Comparison of ENCODE assay signal across 20 cellular contexts in the genomic region with DNA sequence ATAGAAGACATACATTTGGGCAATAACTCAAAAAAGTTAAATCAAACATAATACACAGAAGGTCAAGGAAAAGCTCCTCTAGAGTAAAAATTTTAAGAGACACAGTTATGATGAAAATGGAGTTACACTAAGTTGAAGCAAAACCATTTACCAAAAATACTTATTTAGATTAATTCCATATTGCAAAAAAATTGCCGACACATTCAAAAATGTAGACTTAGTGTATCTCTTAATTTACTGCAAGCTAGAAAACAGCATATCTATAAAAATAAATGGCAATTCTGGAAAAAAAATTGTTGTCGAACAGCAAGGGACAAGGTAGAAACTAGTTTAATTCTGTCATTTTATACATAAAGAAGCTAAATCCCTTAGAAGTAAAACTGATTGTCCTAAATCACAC.
DNase-seq lines count a peak whose midpoint lies in the region; ATAC-seq, FAIRE-seq and TF ChIP-seq lines count a peak whose summit lies in the region.
"Had no signal": no experiment of that assay in that cellular context is flagged by ENCODE, and none has a peak within 500 bp of the region (broad histone marks: within the 10 kb centered on the region; RNA-seq: fewer than 3 reads in every experiment).

No MANE protein-coding gene starts in this region.

- H2BK12ac ChIP-seq in H1 (ENCODE audit: low read depth, low read length): no peak overlapping the region

- no peak for TF ChIP-seq RAD21 in A549 (conservative IDR thresholded peaks at IDR 0.05 in 1 of 2, IDR thresholded peaks at IDR 0.05 in 1 of 2)
- no peak for TF ChIP-seq RAD21 in IMR-90 (IDR thresholded peaks at IDR 0.05; ENCODE audit: low read length)
- TF ChIP-seq RAD21 in H1 (IDR thresholded peaks at IDR 0.05 in 1 of 2, conservative IDR thresholded peaks at IDR 0.05 in 1 of 2; ENCODE audit: low read depth in 2 of 2, low read length in 2 of 2): no peak

- no peak for TF ChIP-seq CTCF in A549 (IDR thresholded peaks at IDR 0.05)
- TF ChIP-seq CTCF in IMR-90 (conservative IDR thresholded peaks at IDR 0.05; ENCODE audit: low read depth, low read length): no peak
- no peak for TF ChIP-seq CTCF in H1 (IDR thresholded peaks at IDR 0.05; ENCODE audit: control extremely low read depth in 1 of 3, insufficient read depth in 1 of 3, low read depth in 1 of 3, low read length in 3 of 3)

- H3K56ac ChIP-seq in IMR-90 (ENCODE audit: extremely low read depth, insufficient read depth, low read length): no peak overlapping the region
- H3K56ac ChIP-seq in H1 (replicated peaks; ENCODE audit: insufficient read length, low read depth, low read length): no peak overlapping the region

- BruUV-seq in IMR-90 (replicated peaks; lab: Mats Ljungman, UMichigan): no TSS peak

- H3K23ac ChIP-seq in IMR-90 (ENCODE audit: low read depth, low read length) (no peak overlapping the region), H1 (ENCODE audit: insufficient read length) (no peak overlapping the region)

- dilution Hi-C loops in IMR-90 (cut with HindIII; ENCODE audit: low sequenced_read_pairs, unreplicated experiment): no loop called here

- H3K79me1 ChIP-seq in IMR-90 (ENCODE audit: low read depth in 1 of 2, low read length in 2 of 2) (no peaks in the 10 kb centered on the region), H1 (ENCODE audit: low read depth, low read length) (no peaks in the 10 kb centered on the region)

- no peak overlapping the region for H2BK15ac ChIP-seq in IMR-90 (ENCODE audit: low read depth, low read length)
- H2BK15ac ChIP-seq in H1 (ENCODE audit: low read length): no peak overlapping the region

- H4K5ac ChIP-seq in IMR-90 (ENCODE audit: low read depth, low read length): no peak overlapping the region
- no peak overlapping the region for H4K5ac ChIP-seq in H1 (ENCODE audit: insufficient read length, low read depth, low read length)

- no peaks in the 10 kb centered on the region for H3K27me3 ChIP-seq in IMR-90 (ENCODE audit: control insufficient read depth, insufficient read depth, low read length)
- H3K27me3 ChIP-seq in H1 (replicated peaks in 1 of 4; ENCODE audit: control insufficient read depth in 3 of 4, extremely low read depth in 1 of 4, insufficient read depth in 3 of 4, low read length in 3 of 4): no peaks in the 10 kb centered on the region
- H3K27me3 ChIP-seq: BLaER1 treated with 17β-estradiol and CSF1 and Interleukin-3, amounts not matched to agents 10 nM and 100 nM had no signal

- no peaks in the 10 kb centered on the region for H3K4me1 ChIP-seq in A549
- H3K4me1 ChIP-seq in IMR-90 (ENCODE audit: control insufficient read depth, insufficient read depth, low read length): no peaks in the 10 kb centered on the region
- H3K4me1 ChIP-seq in H1 (replicated peaks in 1 of 4; ENCODE audit: control insufficient read depth in 3 of 4, insufficient read depth in 4 of 4, low read length in 3 of 4): no peaks in the 10 kb centered on the region
- H3K4me1 ChIP-seq: BLaER1 treated with 17β-estradiol and CSF1 and Interleukin-3, amounts not matched to agents 10 nM and 100 nM; Caco-2 had no signal

- 48% methylated on average over 2 of the region's 2 CpGs for WGBS in A549 (ENCODE audit: missing lambda C conversion rate)
- no CpG with 5 or more reads among the region's 2 CpGs for WGBS in IMR-90 (ENCODE audit: extremely low coverage in 2 of 2, insufficient read length in 1 of 2), 2 experiments
- 96% methylated on average over 2 of the region's 2 CpGs; no CpG with 5 or more reads in 1 of the 2 experiments for WGBS in H1 (ENCODE audit: extremely low coverage in 1 of 2, insufficient coverage in 1 of 2, insufficient read length in 1 of 2, insufficient replicate concordance in 2 of 2, low coverage in 1 of 2, low lambda C conversion rate in 2 of 2, missing lambda C conversion rate in 1 of 2), 2 experiments

- no peak for FAIRE-seq in A549 (lab: Jason Lieb, UNC)
- FAIRE-seq in H1 (lab: Jason Lieb, UNC): no peak
- FAIRE-seq: A204.1, D721Med, G401.6, GM12891, GM19239 had no signal

- H2BK5ac ChIP-seq in IMR-90 (ENCODE audit: low read depth, low read length, poor library complexity, severe bottlenecking) (no peak overlapping the region), H1 (ENCODE audit: low read depth, low read length) (no peak overlapping the region)

- H2AK9ac ChIP-seq in IMR-90 (replicated peaks; ENCODE audit: low read depth, low read length, poor library complexity): no peak overlapping the region

- no peak overlapping the region for H4K8ac ChIP-seq in IMR-90 (ENCODE audit: low read depth in 2 of 2, low read length in 2 of 2)
- no peak overlapping the region for H4K8ac ChIP-seq in H1 (ENCODE audit: extremely low read depth, insufficient read depth, low read length)

- H2BK120ac ChIP-seq in IMR-90 (ENCODE audit: low read depth, low read length) (no peak overlapping the region), H1 (replicated peaks; ENCODE audit: low read depth, low read length) (no peak overlapping the region)

- H4K91ac ChIP-seq in IMR-90 (ENCODE audit: insufficient read depth, low read depth, low read length): no peak overlapping the region
- H4K91ac ChIP-seq in H1 (replicated peaks; ENCODE audit: insufficient read length, low read length): no peak overlapping the region

- H2AFZ ChIP-seq in IMR-90 (replicated peaks; ENCODE audit: low read length, poor library complexity): no peak overlapping the region
- no peak overlapping the region for H2AFZ ChIP-seq in H1 (ENCODE audit: low read length)

- H4K20me1 ChIP-seq in IMR-90 (ENCODE audit: insufficient read depth, low read length) (no peaks in the 10 kb centered on the region), H1 (replicated peaks in 1 of 2; ENCODE audit: control insufficient read depth in 1 of 2, insufficient read depth in 2 of 2, low read length in 2 of 2) (no peaks in the 10 kb centered on the region)
- H4K20me1 ChIP-seq: BLaER1 treated with 17β-estradiol and CSF1 and Interleukin-3, amounts not matched to agents 10 nM and 100 nM had no signal

- H3K27ac ChIP-seq in A549 (no peak overlapping the region), IMR-90 (ENCODE audit: insufficient read depth, low read length) (no peak overlapping the region), H1 (ENCODE audit: low read depth, low read length) (no peak overlapping the region)
- H3K27ac ChIP-seq: BLaER1 treated with 17β-estradiol and CSF1 and Interleukin-3, amounts not matched to agents 10 nM and 100 nM; C4-2B had no signal

- H3K4ac ChIP-seq in IMR-90 (ENCODE audit: low read depth, low read length) (no peak overlapping the region), H1 (replicated peaks; ENCODE audit: insufficient read length, low read depth, low read length) (no peak overlapping the region)

- H3K9ac ChIP-seq in IMR-90 (ENCODE audit: low read depth, low read length): no peak overlapping the region
- H3K9ac ChIP-seq in H1 (replicated peaks in 1 of 4; ENCODE audit: extremely low read depth in 1 of 4, low read depth in 3 of 4, low read length in 3 of 4): no peak overlapping the region
- H3K9ac ChIP-seq: BLaER1 treated with 17β-estradiol and CSF1 and Interleukin-3, amounts not matched to agents 10 nM and 100 nM had no signal

- no peak overlapping the region for H3K4me3 ChIP-seq in A549
- no peak overlapping the region for H3K4me3 ChIP-seq in IMR-90 (ENCODE audit: insufficient read depth, low read depth, low read length)
- H3K4me3 ChIP-seq in H1 (ENCODE audit: extremely low read depth in 1 of 4, insufficient read depth in 2 of 4, low read depth in 3 of 4, low read length in 4 of 4): no peak overlapping the region
- H3K4me3 ChIP-seq: BLaER1 treated with 17β-estradiol and CSF1 and Interleukin-3, amounts not matched to agents 10 nM and 100 nM had no signal

- H3K9me3 ChIP-seq in A549 (no peaks in the 10 kb centered on the region), IMR-90 (ENCODE audit: control insufficient read depth, insufficient read depth, low read length) (no peaks in the 10 kb centered on the region), H1 (ENCODE audit: insufficient read depth in 2 of 2, low read depth in 1 of 2, low read length in 1 of 2) (no peaks in the 10 kb centered on the region)
- H3K9me3 ChIP-seq: BLaER1 treated with 17β-estradiol and CSF1 and Interleukin-3, amounts not matched to agents 10 nM and 100 nM had no signal

- TF ChIP-seq POLR2A in A549 (IDR thresholded peaks at IDR 0.05; ENCODE audit: low read length) (no peak), IMR-90 (IDR thresholded peaks at IDR 0.05; ENCODE audit: low read depth, low read length) (no peak), H1 (IDR thresholded peaks at IDR 0.05; ENCODE audit: control extremely low read depth in 1 of 2, low read depth in 2 of 2, low read length in 2 of 2) (no peak)

- DNase-seq in A549 (ENCODE audit: low read depth in 1 of 2, low spot score in 1 of 2): no peak
- no peak for DNase-seq in IMR-90
- no peak for DNase-seq in H1 (ENCODE audit: low read depth in 1 of 2, low spot score in 2 of 2)
- no peak for DNase-seq in ecto neural progenitor cell (ENCODE audit: low spot score)
- DNase-seq: 8988T; AML-193; Caco-2; Calu3; CD4-positive, alpha-beta T cell; CD8-positive, alpha-beta T cell; DMS79 treated with DMSO at 0.1 percent for 48 hours; GF-D8 had no signal

- intact Hi-C loops in IMR-90 (cut with micrococcal nuclease): no loop called here

- H3K79me2 ChIP-seq in H1 (ENCODE audit: control insufficient read depth in 1 of 2, insufficient read depth in 2 of 2, low read length in 2 of 2): no peaks in the 10 kb centered on the region

- no peak overlapping the region for H3K14ac ChIP-seq in IMR-90 (replicated peaks; ENCODE audit: low read depth, low read length)
- H3K14ac ChIP-seq in H1 (ENCODE audit: insufficient read length): no peak overlapping the region

- H2AK5ac ChIP-seq in IMR-90 (ENCODE audit: low read depth, low read length) (no peak overlapping the region), H1 (ENCODE audit: low read depth, low read length) (no peak overlapping the region)

- no peaks in the 10 kb centered on the region for H3K9me1 ChIP-seq in IMR-90 (ENCODE audit: insufficient read depth, low read length)

- H3K36me3 ChIP-seq in IMR-90 (ENCODE audit: control insufficient read depth, insufficient read depth, low read length) (no peaks in the 10 kb centered on the region), H1 (ENCODE audit: control insufficient read depth in 2 of 4, insufficient read depth in 4 of 4, low read length in 3 of 4) (no peaks in the 10 kb centered on the region)
- H3K36me3 ChIP-seq: BLaER1 treated with 17β-estradiol and CSF1 and Interleukin-3, amounts not matched to agents 10 nM and 100 nM had no signal

- CTCF ChIA-PET in A549 (lab: Yijun Ruan, JAX): interaction anchor here (1.4 kb wide), 1 partner anchor 23 kb away, joined by 3 read pairs; no protein-coding TSS in a partner anchor
- CTCF ChIA-PET in IMR-90 (lab: Yijun Ruan, JAX): no interaction called here
- CTCF ChIA-PET in H1 (lab: Charles Lee; ENCODE audit: partially characterized antibody): no interaction called here

- in situ Hi-C loops in IMR-90 (cut with MboI; ENCODE audit: low sequenced_read_pairs): no loop called here

- H2BK20ac ChIP-seq in IMR-90 (ENCODE audit: low read depth, low read length) (no peak overlapping the region), H1 (ENCODE audit: low read length) (no peak overlapping the region)

- no peak overlapping the region for H3K4me2 ChIP-seq in A549
- no peak overlapping the region for H3K4me2 ChIP-seq in IMR-90 (ENCODE audit: low read depth, low read length)
- H3K4me2 ChIP-seq in H1 (ENCODE audit: insufficient read depth in 1 of 2, low read depth in 2 of 2, low read length in 2 of 2): no peak overlapping the region
- H3K4me2 ChIP-seq: BLaER1 treated with 17β-estradiol and CSF1 and Interleukin-3, amounts not matched to agents 10 nM and 100 nM had no signal

- H3K18ac ChIP-seq in IMR-90 (ENCODE audit: low read depth, low read length): no peak overlapping the region
- H3K18ac ChIP-seq in H1 (ENCODE audit: extremely low read depth, low read length): no peak overlapping the region

- no peak for TF ChIP-seq EP300 in A549 (IDR thresholded peaks at IDR 0.05)
- no peak for TF ChIP-seq EP300 in H1 (IDR thresholded peaks at IDR 0.05; ENCODE audit: borderline replicate concordance in 1 of 2, low read depth in 2 of 2, low read length in 2 of 2)

- H3K23me2 ChIP-seq in H1 (ENCODE audit: low read depth, low read length): no peaks in the 10 kb centered on the region

- ATAC-seq in A549: no peak
- ATAC-seq in IMR-90 (ENCODE audit: low read depth): no peak
- ATAC-seq in HG02970 (IDR thresholded peaks at IDR 0.05; ENCODE audit: low FRiP score, unreplicated experiment): no peak
- ATAC-seq: CD8-positive, alpha-beta T cell had no signal

- POLR2A ChIA-PET in A549 (lab: Yijun Ruan, JAX) (no interaction called here), IMR-90 (lab: Charles Lee; ENCODE audit: unreplicated experiment) (no interaction called here), H1 (lab: Charles Lee; ENCODE audit: partially characterized antibody) (interaction anchor here (0.6 kb wide), 1 partner anchor 336 kb away, joined by 5 read pairs; no protein-coding TSS in a partner anchor)
